ENCODE assay signal across 8 cellular contexts in genomic region chr16:728131-728889, GRCh38. TPM values are rescaled to one million over a fixed set of nuclear protein-coding genes. Genes with fewer than 3 reads are reported as not detected.
DNase-seq lines count a peak whose midpoint lies in the region; FAIRE-seq and TF ChIP-seq lines count a peak whose summit lies in the region.

No MANE protein-coding gene starts in this region.

- in situ Hi-C loops in brain microvascular endothelial cell (cut with HindIII; ENCODE audit: low pct_ligation_motif_present, low sequenced_read_pairs) = no loop called here

- peak; percentile 96 for FAIRE-seq in GM12891 (lab: Jason Lieb, UNC)

- peaks cover 0 to 2% (median 0%) of the 10 kb centered on the region in 3 donors for H3K4me1 Mint-ChIP-seq in IgD-negative memory B cell
- no peaks in the 10 kb centered on the region for H3K4me1 Mint-ChIP-seq in T-helper 2 cell treated with Interferon-gamma antibody and Interleukin-4, amounts not matched to agents 5 μg/mL and 100 μg/mL, for 36 hours (ENCODE audit: low read depth)

- H3K36me3 Mint-ChIP-seq in IgD-negative memory B cell = no peaks in the 10 kb centered on the region
- H3K36me3 Mint-ChIP-seq in T-helper 2 cell treated with Interferon-gamma antibody and Interleukin-4, amounts not matched to agents 5 μg/mL and 100 μg/mL, for 36 hours (ENCODE audit: low read depth) = no peaks in the 10 kb centered on the region

- TF ChIP-seq POLR2A in GM12891 (IDR thresholded peaks at IDR 0.05; ENCODE audit: low read depth, low read length) = 0 out of 2 replicates have a peak, but pooled peaks have one; percentile 25

- H3K4me3 ChIP-seq in brain microvascular endothelial cell (ENCODE audit: low read depth, low read length) (peak overlapping the region; percentile 67), iPS-20b (ENCODE audit: low read length) (peak overlapping the region; percentile 63)

- H3K36me3 ChIP-seq in brain microvascular endothelial cell (replicated peaks) = peaks cover 7% of the 10 kb centered on the region
- peaks cover 2% of the 10 kb centered on the region for H3K36me3 ChIP-seq in iPS-20b (ENCODE audit: insufficient read depth, low read depth, low read length)

- DNase-seq in GM12891 (ENCODE audit: insufficient read length, low spot score) (peak; percentile 83), brain microvascular endothelial cell (peak; percentile 63), NCI-H187 (lab: John Stamatoyannopoulos, UW) (no peak)
- peak; percentile 64 for DNase-seq in T-helper 2 cell treated with Interferon-gamma antibody and Interleukin-4, amounts not matched to agents 5 μg/mL and 100 μg/mL, for 36 hours (ENCODE audit: low spot score)
- DNase-seq in stimulated activated CD4-positive, alpha-beta T cell treated with anti-CD3 and anti-CD28 coated beads, Interleukin-12 subunit alpha, Interleukin-12 subunit beta, amount 100 ng/mL, for 4 hours = peak; percentile 55

- H3K27me3 ChIP-seq in brain microvascular endothelial cell (replicated peaks) = no peaks in the 10 kb centered on the region
- H3K27me3 ChIP-seq in iPS-20b (ENCODE audit: insufficient read depth, low read length) = peaks cover 25% of the 10 kb centered on the region

- H3K9ac ChIP-seq in iPS-20b (ENCODE audit: low read depth, low read length) = no peak overlapping the region

- peak overlapping the region; percentile 99 for H3K27ac ChIP-seq in 22Rv1
- H3K27ac ChIP-seq in brain microvascular endothelial cell = no peak overlapping the region
- H3K27ac ChIP-seq in iPS-20b (ENCODE audit: low read length) = no peak overlapping the region

- H3K4me3 Mint-ChIP-seq in IgD-negative memory B cell = peak overlapping the region in 3 of 4 donors; percentile 9 to 67 (median 57)
- H3K4me3 Mint-ChIP-seq in T-helper 2 cell treated with Interferon-gamma antibody and Interleukin-4, amounts not matched to agents 5 μg/mL and 100 μg/mL, for 36 hours = peak overlapping the region; percentile 46

- no peak for TF ChIP-seq CTCF in 22Rv1 (IDR thresholded peaks at IDR 0.05)
- TF ChIP-seq CTCF in brain microvascular endothelial cell (IDR thresholded peaks at IDR 0.05; ENCODE audit: low read depth, low read length, missing control alignments) = no peak

- no peaks in the 10 kb centered on the region for H3K9me3 ChIP-seq in iPS-20b (ENCODE audit: insufficient read depth, low read depth, low read length)

- H3K9me3 Mint-ChIP-seq in IgD-negative memory B cell = no peaks in the 10 kb centered on the region
- no peaks in the 10 kb centered on the region for H3K9me3 Mint-ChIP-seq in T-helper 2 cell treated with Interferon-gamma antibody and Interleukin-4, amounts not matched to agents 5 μg/mL and 100 μg/mL, for 36 hours

- no peaks in the 10 kb centered on the region for H3K4me1 ChIP-seq in iPS-20b (ENCODE audit: insufficient read depth, low read length)

- H3K27me3 Mint-ChIP-seq in IgD-negative memory B cell = no peaks in the 10 kb centered on the region
- H3K27me3 Mint-ChIP-seq in T-helper 2 cell treated with Interferon-gamma antibody and Interleukin-4, amounts not matched to agents 5 μg/mL and 100 μg/mL, for 36 hours (ENCODE audit: low read depth) = no peaks in the 10 kb centered on the region

- H3K27ac Mint-ChIP-seq in IgD-negative memory B cell = peak overlapping the region in 2 of 3 donors; percentile 59 to 71
- H3K27ac Mint-ChIP-seq in T-helper 2 cell treated with Interferon-gamma antibody and Interleukin-4, amounts not matched to agents 5 μg/mL and 100 μg/mL, for 36 hours = peak overlapping the region; percentile 60

TF ChIP-seq in GM12891, 5 proteins besides CTCF, POLR2A, EP300 and RAD21:
- no peak for TF ChIP-seq POLR2AphosphoS5 (IDR thresholded peaks at IDR 0.05; ENCODE audit: low read depth, low read length)
- no peak for TF ChIP-seq TAF1 (IDR thresholded peaks at IDR 0.05; ENCODE audit: low read depth, low read length)
- no peak for TF ChIP-seq SPI1 (IDR thresholded peaks at IDR 0.05; ENCODE audit: low read depth, low read length)
- TF ChIP-seq POU2F2 (IDR thresholded peaks at IDR 0.05; ENCODE audit: low read depth, low read length) = no peak
- TF ChIP-seq PAX5 (IDR thresholded peaks at IDR 0.05; ENCODE audit: insufficient read depth, low read length, severe bottlenecking) = no peak

RNA-seq across cellular contexts. Expression of gene HAGHL, which starts 1.4 kb away (rescaled TPM):
- 9.3 TPM for polyA plus RNA-seq in GM12891 (2012; ENCODE audit: low read depth, missing spikeins)
- 10.0 TPM for polyA plus RNA-seq in IgD-negative memory B cell

RNA-seq across cellular contexts. Expression of gene CCDC78, which starts 2.1 kb away (rescaled TPM):
- polyA plus RNA-seq in GM12891 (2012; ENCODE audit: low read depth, missing spikeins) = 5.3 TPM
- polyA plus RNA-seq in IgD-negative memory B cell = 0.74 TPM

RNA-seq across cellular contexts. Expression of gene ANTKMT, which starts 7.4 kb away (rescaled TPM):
- 14.0 TPM for polyA plus RNA-seq in GM12891 (2012; ENCODE audit: low read depth, missing spikeins)
- 84.7 TPM for polyA plus RNA-seq in IgD-negative memory B cell

RNA-seq across cellular contexts. Expression of gene CIAO3, which starts 12.5 kb away (rescaled TPM):
- 16.2 TPM for polyA plus RNA-seq in GM12891 (2012; ENCODE audit: low read depth, missing spikeins)
- polyA plus RNA-seq in IgD-negative memory B cell = 29.4 TPM

RNA-seq across cellular contexts. Expression of gene METRN, which starts 13.4 kb away (rescaled TPM):
- polyA plus RNA-seq in GM12891 (2012; ENCODE audit: low read depth, missing spikeins) = 0.98 TPM
- 2.8 TPM for polyA plus RNA-seq in IgD-negative memory B cell

Comparison
In these comparisons a context has a peak if more than half of its experiments do, and no peak if none do; other contexts are left out.
1. DNase-seq: peak in GM12891 (single experiment), T-helper 2 cell treated with Interferon-gamma antibody and Interleukin-4, amounts not matched to agents 5 μg/mL and 100 μg/mL, for 36 hours (single experiment), brain microvascular endothelial cell (single experiment) and stimulated activated CD4-positive, alpha-beta T cell treated with anti-CD3 and anti-CD28 coated beads, Interleukin-12 subunit alpha, Interleukin-12 subunit beta, amount 100 ng/mL, for 4 hours (single experiment); none in NCI-H187 (0 of 2).